In the genomic region with DNA sequence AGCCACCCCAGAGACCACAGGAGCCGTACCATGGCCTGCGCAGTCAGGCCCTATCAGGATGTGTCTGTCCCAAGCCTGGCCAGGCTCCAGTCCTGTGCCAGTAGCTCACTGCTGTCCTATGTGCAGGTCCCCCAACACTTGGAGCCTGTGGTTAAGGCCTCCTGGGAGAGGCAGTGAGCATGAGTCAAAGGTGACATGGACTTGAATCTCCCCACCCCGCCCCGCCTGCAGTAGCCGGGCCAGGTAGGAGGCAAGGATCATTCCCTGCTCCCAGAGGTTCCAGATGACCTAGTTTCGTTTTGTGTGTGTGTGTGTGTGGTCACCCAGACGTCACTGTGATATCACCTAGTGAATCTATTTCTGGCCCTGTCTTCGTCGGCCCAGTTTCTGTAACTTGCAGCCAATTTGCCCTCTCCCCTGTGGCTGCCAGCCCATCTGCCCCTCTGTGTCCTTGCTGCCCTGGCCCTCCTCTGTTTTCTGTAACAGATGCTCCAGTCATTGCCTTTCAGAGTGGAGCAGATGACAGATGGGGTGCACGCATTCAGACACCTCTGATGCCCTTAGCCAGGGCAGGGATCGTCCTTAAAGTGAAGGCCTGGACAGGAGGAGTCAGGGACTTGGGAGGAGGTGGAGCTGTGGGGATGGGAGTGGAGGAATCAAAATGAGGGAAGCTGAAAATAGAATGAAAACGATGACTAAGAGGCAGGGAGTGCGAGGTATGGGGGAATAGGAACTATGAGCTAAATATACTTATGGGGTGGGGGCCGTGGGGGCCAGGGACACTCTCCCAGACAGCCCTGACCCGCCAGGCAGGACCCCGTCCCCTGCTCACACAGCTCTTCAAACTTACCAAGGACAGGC, we compare ENCODE assay signal across 8 cellular contexts. TPM values are rescaled to one million over a fixed set of nuclear protein-coding genes. Genes with fewer than 3 reads are reported as not detected.
DNase-seq lines count a peak whose midpoint lies in the region; ATAC-seq and TF ChIP-seq lines count a peak whose summit lies in the region.
"Had no signal": no experiment of that assay in that cellular context is flagged by ENCODE, and none has a peak within 500 bp of the region (broad histone marks: within the 10 kb centered on the region; RNA-seq: fewer than 3 reads in every experiment).

No MANE protein-coding gene starts in this region.

- H4K91ac ChIP-seq in IMR-90 (ENCODE audit: insufficient read depth, low read depth, low read length): peak overlapping the region; percentile 56

- H3K4me1 Mint-ChIP-seq in activated T-helper 17 cell treated with anti-CD3 and anti-CD28 coated beads, Interleukin-2, amount 50 U/mL, for 72 hours: peaks cover 6% of the 10 kb centered on the region
- peaks cover 3 to 9% (median 5%) of the 10 kb centered on the region in 3 donors for H3K4me1 Mint-ChIP-seq in T-cell

- H3K4me1 ChIP-seq in IMR-90 (ENCODE audit: control insufficient read depth, insufficient read depth, low read length): peaks cover 22% of the 10 kb centered on the region
- H3K4me1 ChIP-seq in right atrium auricular region: peaks cover 3 to 90% of the 10 kb centered on the region in 2 donors
- H3K4me1 ChIP-seq in thoracic aorta (ENCODE audit: control insufficient read depth in 1 of 2, low read depth in 2 of 2): peaks cover 8 to 14% of the 10 kb centered on the region in 2 donors

- H3K4me3 Mint-ChIP-seq in activated T-helper 17 cell treated with anti-CD3 and anti-CD28 coated beads, Interleukin-2, amount 50 U/mL, for 72 hours: no peak overlapping the region
- no peak overlapping the region for H3K4me3 Mint-ChIP-seq in T-cell
- H3K4me3 Mint-ChIP-seq: T-helper 17 cell had no signal

- ATAC-seq in IMR-90 (ENCODE audit: low read depth): peak; percentile 81
- peak; percentile 25 for ATAC-seq in activated T-helper 17 cell treated with anti-CD3 and anti-CD28 coated beads, Interleukin-2, amount 50 U/mL, for 72 hours (replicated peaks)
- ATAC-seq in thoracic aorta (ENCODE audit: insufficient number of reproducible peaks, low FRiP score, low read depth): peak; percentile 39
- ATAC-seq in T-cell (replicated peaks in 1 of 4): no peak
- ATAC-seq in HG02642 (IDR thresholded peaks at IDR 0.05; ENCODE audit: poor library complexity, unreplicated experiment): no peak
- ATAC-seq: T-helper 17 cell had no signal

- H3K27ac ChIP-seq in IMR-90 (ENCODE audit: insufficient read depth, low read length) (peak overlapping the region; percentile 3; the same call in 1 of the 2 replicates), right atrium auricular region (peak overlapping the region; percentile 68 to 84), thoracic aorta (no peak overlapping the region)

- DNase-seq in IMR-90 (peak; percentile 61), right atrium auricular region (ENCODE audit: low spot score) (no peak), thoracic aorta (ENCODE audit: low spot score) (no peak), T-cell (no peak), iPS-NIHi11 (ENCODE audit: low spot score) (no peak)
- DNase-seq: T-helper 17 cell had no signal

- no peaks in the 10 kb centered on the region for H4K20me1 ChIP-seq in IMR-90 (ENCODE audit: insufficient read depth, low read length)

- intact Hi-C loops in IMR-90 (cut with micrococcal nuclease): no loop called here

- no peaks in the 10 kb centered on the region for H3K9me3 ChIP-seq in IMR-90 (ENCODE audit: control insufficient read depth, insufficient read depth, low read length)
- no peaks in the 10 kb centered on the region for H3K9me3 ChIP-seq in right atrium auricular region
- H3K9me3 ChIP-seq in thoracic aorta: no peaks in the 10 kb centered on the region

- TF ChIP-seq RAD21 in IMR-90 (IDR thresholded peaks at IDR 0.05; ENCODE audit: low read length): no peak

- peak overlapping the region; percentile 62 for H2BK5ac ChIP-seq in IMR-90 (ENCODE audit: low read depth, low read length, poor library complexity, severe bottlenecking)

- no peak for TF ChIP-seq CTCF in IMR-90 (conservative IDR thresholded peaks at IDR 0.05; ENCODE audit: low read depth, low read length)
- TF ChIP-seq CTCF in right atrium auricular region (IDR thresholded peaks at IDR 0.05): no peak
- TF ChIP-seq CTCF in thoracic aorta (IDR thresholded peaks at IDR 0.05): no peak

- peak overlapping the region; percentile 80 for H3K14ac ChIP-seq in IMR-90 (replicated peaks; ENCODE audit: low read depth, low read length)

- H4K8ac ChIP-seq in IMR-90 (ENCODE audit: low read depth in 2 of 2, low read length in 2 of 2): peak overlapping the region; percentile 25 to 88; a peak in 3 of 4 replicates

- peaks cover 13% of the 10 kb centered on the region for H3K27me3 Mint-ChIP-seq in activated T-helper 17 cell treated with anti-CD3 and anti-CD28 coated beads, Interleukin-2, amount 50 U/mL, for 72 hours
- H3K27me3 Mint-ChIP-seq in T-cell: peaks cover 6 to 20% of the 10 kb centered on the region in 2 donors

- peak overlapping the region; percentile 7; the same call in 1 of the 2 replicates for H4K5ac ChIP-seq in IMR-90 (ENCODE audit: low read depth, low read length)

- no peak for TF ChIP-seq POLR2A in IMR-90 (IDR thresholded peaks at IDR 0.05; ENCODE audit: low read depth, low read length)

- H3K18ac ChIP-seq in IMR-90 (ENCODE audit: low read depth, low read length): peak overlapping the region; percentile 49; the same call in 1 of the 2 replicates

- no peaks in the 10 kb centered on the region for H3K9me3 Mint-ChIP-seq in activated T-helper 17 cell treated with anti-CD3 and anti-CD28 coated beads, Interleukin-2, amount 50 U/mL, for 72 hours
- no peaks in the 10 kb centered on the region for H3K9me3 Mint-ChIP-seq in T-cell

- H3K79me1 ChIP-seq in IMR-90 (ENCODE audit: low read depth in 1 of 2, low read length in 2 of 2): no peaks in the 10 kb centered on the region; a peak in 1 of 4 replicates

- peak overlapping the region; percentile 43; the same call in 1 of the 2 replicates for H3K56ac ChIP-seq in IMR-90 (ENCODE audit: extremely low read depth, insufficient read depth, low read length)

- H2AK9ac ChIP-seq in IMR-90 (replicated peaks; ENCODE audit: low read depth, low read length, poor library complexity): peak overlapping the region; percentile 59

- H3K36me3 ChIP-seq in IMR-90 (ENCODE audit: control insufficient read depth, insufficient read depth, low read length): no peaks in the 10 kb centered on the region
- no peaks in the 10 kb centered on the region for H3K36me3 ChIP-seq in right atrium auricular region
- no peaks in the 10 kb centered on the region for H3K36me3 ChIP-seq in thoracic aorta

- H2AFZ ChIP-seq in IMR-90 (replicated peaks; ENCODE audit: low read length, poor library complexity): peak overlapping the region; percentile 93

- H3K36me3 Mint-ChIP-seq in activated T-helper 17 cell treated with anti-CD3 and anti-CD28 coated beads, Interleukin-2, amount 50 U/mL, for 72 hours (ENCODE audit: low read depth): no peaks in the 10 kb centered on the region
- no peaks in the 10 kb centered on the region for H3K36me3 Mint-ChIP-seq in T-cell

- POLR2A ChIA-PET in IMR-90 (lab: Charles Lee; ENCODE audit: unreplicated experiment) (no interaction called here), T-cell (lab: Charles Lee) (no interaction called here)

- peak overlapping the region; percentile 91; the same call in 1 of the 2 replicates for H2BK20ac ChIP-seq in IMR-90 (ENCODE audit: low read depth, low read length)

- dilution Hi-C loops in IMR-90 (cut with HindIII; ENCODE audit: low sequenced_read_pairs, unreplicated experiment): no loop called here

- H3K4me2 ChIP-seq in IMR-90 (ENCODE audit: low read depth, low read length): peak overlapping the region; percentile 16; the same call in 1 of the 2 replicates

- H2BK15ac ChIP-seq in IMR-90 (ENCODE audit: low read depth, low read length): peak overlapping the region; percentile 73; the same call in 2 of the 3 replicates

- in situ Hi-C loops in IMR-90 (cut with MboI; ENCODE audit: low sequenced_read_pairs): no loop called here

- H3K4me3 ChIP-seq in IMR-90 (ENCODE audit: insufficient read depth, low read depth, low read length): no peak overlapping the region
- no peak overlapping the region for H3K4me3 ChIP-seq in right atrium auricular region
- H3K4me3 ChIP-seq in thoracic aorta: no peak overlapping the region

- 42% methylated on average over 6 of the region's 16 CpGs; no CpG with 5 or more reads in 1 of the 2 experiments for WGBS in IMR-90 (ENCODE audit: extremely low coverage in 2 of 2, insufficient read length in 1 of 2), 2 experiments

- peaks cover 27% of the 10 kb centered on the region for H3K9me1 ChIP-seq in IMR-90 (ENCODE audit: insufficient read depth, low read length)

- H3K23ac ChIP-seq in IMR-90 (ENCODE audit: low read depth, low read length): peak overlapping the region; percentile 54; the same call in 1 of the 2 replicates

- H3K27ac Mint-ChIP-seq in activated T-helper 17 cell treated with anti-CD3 and anti-CD28 coated beads, Interleukin-2, amount 50 U/mL, for 72 hours: no peak overlapping the region
- no peak overlapping the region for H3K27ac Mint-ChIP-seq in T-cell
- H3K27ac Mint-ChIP-seq: T-helper 17 cell had no signal

- H2BK120ac ChIP-seq in IMR-90 (ENCODE audit: low read depth, low read length): peak overlapping the region; percentile 92

- peak overlapping the region; percentile 9; the same call in 1 of the 2 replicates for H3K9ac ChIP-seq in IMR-90 (ENCODE audit: low read depth, low read length)

- BruUV-seq in IMR-90 (replicated peaks; lab: Mats Ljungman, UMichigan): no TSS peak

- CTCF ChIA-PET in IMR-90 (lab: Yijun Ruan, JAX) (no interaction called here), T-cell (lab: Charles Lee) (no interaction called here)

- H3K27me3 ChIP-seq in IMR-90 (ENCODE audit: control insufficient read depth, insufficient read depth, low read length) (no peaks in the 10 kb centered on the region; the same call in 1 of the 2 replicates), right atrium auricular region (no peaks in the 10 kb centered on the region), thoracic aorta (replicated peaks; ENCODE audit: insufficient read depth) (no peaks in the 10 kb centered on the region)

- H2AK5ac ChIP-seq in IMR-90 (ENCODE audit: low read depth, low read length): peak overlapping the region; percentile 95

- H3K4ac ChIP-seq in IMR-90 (ENCODE audit: low read depth, low read length): peak overlapping the region; percentile 92

TF ChIP-seq in IMR-90, 13 proteins besides CTCF, POLR2A, EP300 and RAD21 (continues in another document):
- TF ChIP-seq MAZ (IDR thresholded peaks at IDR 0.05; ENCODE audit: borderline replicate concordance, low read depth, low read length) (0 out of 2 replicates have a peak, but pooled peaks have one; percentile 23), MAFK (IDR thresholded peaks at IDR 0.05; ENCODE audit: low read depth, low read length) (no peak)

RNA-seq across cellular contexts. Expression of gene SLC6A12, which starts 37.4 kb away (rescaled TPM):
- total RNA-seq in IMR-90 (2012; rRNA removed): not detected in 2 replicates
- polyA plus RNA-seq in IMR-90 (2012; rRNA removed): not detected in 2 replicates
- polyA plus RNA-seq in IMR-90 (2012; cell fraction: cytosol; rRNA removed): 0.01 TPM in 1 of 2 replicates, not detected in the other
- polyA plus RNA-seq in IMR-90 (2012; cell fraction: nucleus; rRNA removed; ENCODE audit: low replicate concordance): 0.10 TPM in 1 of 2 replicates, not detected in the other
- total RNA-seq in activated T-helper 17 cell treated with anti-CD3 and anti-CD28 coated beads, Interleukin-2, amount 50 U/mL, for 72 hours: not detected
- 1 to 10 TPM in 1 of 2 donors, not detected in 1; 1.1 TPM for total RNA-seq in right atrium auricular region
- 1 to 10 TPM; 1.2 to 1.8 TPM for total RNA-seq in thoracic aorta
- total RNA-seq in T-cell: under 1 TPM in 1 of 5 donors, not detected in 4; 0.85 TPM
- total RNA-seq: T-helper 17 cell had no signal

Comparison
In these comparisons a context has a peak if more than half of its experiments do, and no peak if none do; other contexts are left out.
1. ATAC-seq: peak in IMR-90 (single experiment), activated T-helper 17 cell treated with anti-CD3 and anti-CD28 coated beads, Interleukin-2, amount 50 U/mL, for 72 hours (single experiment) and thoracic aorta (single experiment); none in T-cell (0 of 4) and HG02642 (single experiment).
2. H3K27ac ChIP-seq: peak in IMR-90 (single experiment) and right atrium auricular region (2 of 2); none in thoracic aorta (0 of 2).